Comparison of ENCODE assay signal across 24 cellular contexts in the genomic region with DNA sequence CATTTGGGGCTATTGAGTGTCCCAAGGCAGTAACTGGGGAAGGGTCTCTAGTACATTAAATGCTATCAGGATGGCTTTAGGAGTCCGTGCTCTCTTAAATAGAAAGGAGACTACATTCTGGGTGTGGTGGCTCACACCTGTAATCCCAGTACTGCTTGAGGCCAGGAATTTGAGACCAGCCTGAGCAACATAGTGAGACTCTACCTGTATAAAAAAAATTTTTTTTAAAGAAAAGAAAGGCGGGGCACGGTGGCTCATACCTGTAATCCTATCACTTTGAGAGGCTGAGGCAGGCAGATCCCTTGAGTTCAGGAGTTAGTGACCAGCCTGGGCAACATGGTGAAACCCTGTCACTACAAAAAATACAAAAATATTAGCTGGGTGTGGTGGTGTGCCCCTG. TPM values are rescaled to one million over a fixed set of nuclear protein-coding genes. Genes with fewer than 3 reads are reported as not detected.
DNase-seq lines count a peak whose midpoint lies in the region; ATAC-seq and TF ChIP-seq lines count a peak whose summit lies in the region.
"Had no signal": no experiment of that assay in that cellular context is flagged by ENCODE, and none has a peak within 500 bp of the region (broad histone marks: within the 10 kb centered on the region; RNA-seq: fewer than 3 reads in every experiment).

No MANE protein-coding gene starts in this region.

- H2AFZ ChIP-seq in trophoblast cell (ENCODE audit: insufficient read depth, low read length, poor library complexity), result no peak overlapping the region

- no peak overlapping the region for H3K4me3 ChIP-seq in right atrium auricular region
- no peak overlapping the region for H3K4me3 ChIP-seq in coronary artery
- H3K4me3 ChIP-seq in trophoblast cell (ENCODE audit: low read depth, low read length), result no peak overlapping the region
- H3K4me3 ChIP-seq in vagina, result no peak overlapping the region
- no peak overlapping the region for H3K4me3 ChIP-seq in SJCRH30
- H3K4me3 ChIP-seq: BLaER1, GM12878 had no signal

- no peak overlapping the region for H2BK5ac ChIP-seq in trophoblast cell (ENCODE audit: low read depth, low read length, poor library complexity)

- H3K23ac ChIP-seq in trophoblast cell (ENCODE audit: low read length), result no peak overlapping the region

- no peak for TF ChIP-seq POLR2A in vagina (IDR thresholded peaks at IDR 0.05)

- H2BK120ac ChIP-seq in trophoblast cell (ENCODE audit: insufficient read depth, low read length, poor library complexity), result no peak overlapping the region

- H3K4ac ChIP-seq in trophoblast cell (ENCODE audit: low read depth, low read length), result peak overlapping the region; percentile 33

- no peak overlapping the region for H4K12ac ChIP-seq in trophoblast cell (ENCODE audit: low read depth, low read length)

- intact Hi-C loops in Right ventricle myocardium superior (cut with DNase I) (no loop called here), vagina (cut with DNase I) (no loop called here)

- H2AK5ac ChIP-seq in trophoblast cell (ENCODE audit: low read length), result no peak overlapping the region

- H3K9ac ChIP-seq in trophoblast cell (ENCODE audit: low read length), result no peak overlapping the region
- H3K9ac ChIP-seq: BLaER1 had no signal

- H2BK12ac ChIP-seq in trophoblast cell (ENCODE audit: low read length), result no peak overlapping the region

- TF ChIP-seq CTCF in right atrium auricular region (IDR thresholded peaks at IDR 0.05) (no peak), coronary artery (IDR thresholded peaks at IDR 0.05) (no peak), vagina (IDR thresholded peaks at IDR 0.05) (no peak)

- no peak for ATAC-seq in Right ventricle myocardium superior (ENCODE audit: poor library complexity)
- ATAC-seq in HG02798 (IDR thresholded peaks at IDR 0.05; ENCODE audit: poor library complexity, unreplicated experiment), result no peak
- ATAC-seq: GM12878 had no signal

- WGBS in trophoblast cell (ENCODE audit: extremely low coverage, insufficient coverage, insufficient read length), result no CpG with 5 or more reads among the region's 3 CpGs

- no peak overlapping the region for H4K8ac ChIP-seq in trophoblast cell (ENCODE audit: low read depth, low read length)

- no peak overlapping the region for H3K4me2 ChIP-seq in trophoblast cell (ENCODE audit: low read length)
- H3K4me2 ChIP-seq: BLaER1 had no signal

- H3K27ac ChIP-seq in right atrium auricular region (peak overlapping the region; percentile 76 to 86), coronary artery (peak overlapping the region; percentile 83 to 90), trophoblast cell (ENCODE audit: low read depth, low read length) (no peak overlapping the region), vagina (peak overlapping the region; percentile 53), SJCRH30 (no peak overlapping the region)
- H3K27ac ChIP-seq: 22Rv1, BLaER1 had no signal

- H3K27me3 ChIP-seq in right atrium auricular region, result no peaks in the 10 kb centered on the region
- H3K27me3 ChIP-seq in trophoblast cell (ENCODE audit: insufficient read depth, low read length), result no peaks in the 10 kb centered on the region
- H3K27me3 ChIP-seq in vagina, result no peaks in the 10 kb centered on the region
- no peaks in the 10 kb centered on the region for H3K27me3 ChIP-seq in SJCRH30
- H3K27me3 ChIP-seq: BLaER1 had no signal

- H3K36me3 ChIP-seq in right atrium auricular region (no peaks in the 10 kb centered on the region), trophoblast cell (ENCODE audit: control insufficient read depth in 1 of 2, insufficient read depth in 2 of 2, low read length in 2 of 2) (no peaks in the 10 kb centered on the region), vagina (no peaks in the 10 kb centered on the region), SJCRH30 (0 out of 2 replicates have a peak, but pooled peaks cover 3% of the 10 kb centered on the region)
- H3K36me3 ChIP-seq: BLaER1 had no signal

- H3K79me2 ChIP-seq in trophoblast cell (ENCODE audit: control insufficient read depth, insufficient read depth, low read length, poor library complexity), result peaks cover 2% of the 10 kb centered on the region

- H3K4me1 ChIP-seq in right atrium auricular region (peaks cover 0 to 41% of the 10 kb centered on the region in 2 donors), trophoblast cell (ENCODE audit: control insufficient read depth in 1 of 2, insufficient read depth in 2 of 2, low read length in 2 of 2) (peaks cover 1 to 11% of the 10 kb centered on the region in 2 experiments), vagina (peaks cover 76% of the 10 kb centered on the region), SJCRH30 (peaks cover 4% of the 10 kb centered on the region; the same call in 1 of the 2 replicates)

- no peak overlapping the region for H3K18ac ChIP-seq in trophoblast cell (ENCODE audit: low read length)

- no peak overlapping the region for H4K91ac ChIP-seq in trophoblast cell (ENCODE audit: low read depth, low read length)

- peaks cover 5% of the 10 kb centered on the region for H3K79me1 ChIP-seq in trophoblast cell (ENCODE audit: low read length)

- H3K14ac ChIP-seq in trophoblast cell (ENCODE audit: low read length), result no peak overlapping the region

- H3K9me3 ChIP-seq in right atrium auricular region, result no peaks in the 10 kb centered on the region
- no peaks in the 10 kb centered on the region for H3K9me3 ChIP-seq in trophoblast cell (ENCODE audit: insufficient read depth, low read depth, low read length)
- no peaks in the 10 kb centered on the region for H3K9me3 ChIP-seq in vagina
- H3K9me3 ChIP-seq in SJCRH30 (replicated peaks), result no peaks in the 10 kb centered on the region
- H3K9me3 ChIP-seq: BLaER1, Caco-2 had no signal

- DNase-seq in right atrium auricular region (ENCODE audit: low spot score) (no peak), Right ventricle myocardium superior (no peak), coronary artery (ENCODE audit: low spot score) (no peak), trophoblast cell (peak; percentile 51 to 68), vagina (ENCODE audit: extremely low spot score in 2 of 2) (no peak), SJCRH30 (no peak), COLO829 (ENCODE audit: low spot score) (no peak)
- DNase-seq: ACHN; Caco-2; CD4-positive, alpha-beta T cell; DND-41; H7; Karpas-422; NCI-H1417; NCI-H1694 treated with DMSO at 0.1 percent for 48 hours; NCI-H2081 treated with DMSO at 0.1 percent for 48 hours; NCI-H2171 treated with DMSO at 0.1 percent for 48 hours; NCI-H524 treated with DMSO at 0.1 percent for 48 hours; NCI-H82; SHP77 had no signal

RNA-seq across cellular contexts. Expression of a gene that starts 21.5 kb away (rescaled TPM):
- total RNA-seq in right atrium auricular region (10 to 100 TPM; 60.0 to 60.8 TPM), Right ventricle myocardium superior (41.7 TPM), vagina (72.2 TPM)
- polyA plus RNA-seq in trophoblast cell (2013), result 187 and 189 TPM in 2 replicates
- 144 and 147 TPM in 2 replicates for total RNA-seq in SJCRH30 (2014; rRNA removed; shearing (Covaris generic))

Comparison
In these comparisons a context has a peak if more than half of its experiments do, and no peak if none do; other contexts are left out.
1. DNase-seq: peak in trophoblast cell (2 of 2); none in right atrium auricular region (single experiment), Right ventricle myocardium superior (single experiment), coronary artery (single experiment), vagina (0 of 2), SJCRH30 (0 of 2) and COLO829 (single experiment).
2. H3K27ac ChIP-seq: peak in right atrium auricular region (2 of 2), coronary artery (2 of 2) and vagina (single experiment); none in trophoblast cell (single experiment) and SJCRH30 (single experiment).